ENCODE assay signal across 9 cellular contexts in genomic region chr7:142855756-142856564, GRCh38. TPM values are rescaled to one million over a fixed set of nuclear protein-coding genes. Genes with fewer than 3 reads are reported as not detected.
A peak's percentile ranks its signal among the peaks of the same experiment; 100 is the strongest.
DNase-seq lines count a peak whose midpoint lies in the region; ATAC-seq and TF ChIP-seq lines count a peak whose summit lies in the region.
"Had no signal": no experiment of that assay in that cellular context is flagged by ENCODE, and none has a peak within 500 bp of the region (broad histone marks: within the 10 kb centered on the region; RNA-seq: fewer than 3 reads in every experiment).

No MANE protein-coding gene starts in this region.

- H3K4me1 Mint-ChIP-seq in activated CD8-positive, alpha-beta T cell treated with anti-CD3 and anti-CD28 coated beads, Interleukin-2, amount 10 ng/mL, durations not matched to agents 7 days and 5 days (ENCODE audit: low read depth), result peaks cover 3% of the 10 kb centered on the region

- no peaks in the 10 kb centered on the region for H3K9me3 Mint-ChIP-seq in activated CD8-positive, alpha-beta T cell treated with anti-CD3 and anti-CD28 coated beads, Interleukin-2, amount 10 ng/mL, durations not matched to agents 7 days and 5 days (ENCODE audit: insufficient read depth)

- no peak overlapping the region for H3K27ac Mint-ChIP-seq in activated CD8-positive, alpha-beta T cell treated with anti-CD3 and anti-CD28 coated beads, Interleukin-2, amount 10 ng/mL, durations not matched to agents 7 days and 5 days

- H2AFZ ChIP-seq in GM23248 (peak overlapping the region; percentile 87; the same call in 1 of the 2 replicates), osteoblast (ENCODE audit: low read length) (no peak overlapping the region)

- 17 to 22% methylated on average over 12 of the region's 12 CpGs for WGBS in GM23248 (ENCODE audit: low coverage in 1 of 2, low lambda C conversion rate in 2 of 2, missing lambda C conversion rate in 2 of 2), 2 experiments

- no peaks in the 10 kb centered on the region for H3K36me3 ChIP-seq in GM23248 (ENCODE audit: low read depth)
- H3K36me3 ChIP-seq in osteoblast (ENCODE audit: insufficient read depth, low read length), result no peaks in the 10 kb centered on the region

- no peak overlapping the region for H3K9ac ChIP-seq in GM23248

- POLR2A ChIA-PET in activated CD8-positive, alpha-beta T cell treated with anti-CD3 and anti-CD28 coated beads, Interleukin-2, amount 10 ng/mL, durations not matched to agents 7 days and 5 days (lab: Charles Lee), result interaction anchor here (1.8 kb wide), 1 partner anchor 9 kb away, joined by 6 read pairs; no protein-coding TSS in a partner anchor

- H3K4me2 ChIP-seq in GM23248 (ENCODE audit: unreplicated experiment), result no peak overlapping the region
- H3K4me2 ChIP-seq in osteoblast (ENCODE audit: insufficient read depth, low read length), result no peak overlapping the region

- no peaks in the 10 kb centered on the region for H3K9me2 ChIP-seq in GM23248 (ENCODE audit: insufficient read depth)

- intact Hi-C loops in head of caudate nucleus (cut with DNase I), result loop anchor here (10.0 kb wide), 2 partner anchors 149 to 359 kb away; no protein-coding TSS in a partner anchor

- CTCF ChIA-PET in activated CD8-positive, alpha-beta T cell treated with anti-CD3 and anti-CD28 coated beads, Interleukin-2, amount 10 ng/mL, durations not matched to agents 7 days and 5 days (lab: Charles Lee), result interaction anchor here (1.3 to 3.2 kb wide), 6 partner anchors 17 to 552 kb away, joined by 5 to 32 read pairs (median 8); no protein-coding TSS in a partner anchor

- H3K4me3 Mint-ChIP-seq in activated CD8-positive, alpha-beta T cell treated with anti-CD3 and anti-CD28 coated beads, Interleukin-2, amount 10 ng/mL, durations not matched to agents 7 days and 5 days, result peak overlapping the region; percentile 73

- H3K9me3 ChIP-seq in GM23248 (ENCODE audit: low read depth) (no peaks in the 10 kb centered on the region), osteoblast (ENCODE audit: low read depth, low read length) (no peaks in the 10 kb centered on the region)

- H3K27me3 ChIP-seq in GM23248 (replicated peaks; ENCODE audit: insufficient read depth) (peaks cover 28% of the 10 kb centered on the region), osteoblast (ENCODE audit: insufficient read depth, low read length) (peaks cover 18% of the 10 kb centered on the region)

- in situ Hi-C loops in GM23248 (cut with MboI), result no loop called here

- TF ChIP-seq CTCF in osteoblast (IDR thresholded peaks at IDR 0.05; ENCODE audit: extremely low read depth, low read depth, low read length), result no peak

- no peaks in the 10 kb centered on the region for H3K36me3 Mint-ChIP-seq in activated CD8-positive, alpha-beta T cell treated with anti-CD3 and anti-CD28 coated beads, Interleukin-2, amount 10 ng/mL, durations not matched to agents 7 days and 5 days (ENCODE audit: low read depth)

- H3K27ac ChIP-seq in GM23248 (no peak overlapping the region), osteoblast (ENCODE audit: low read depth, low read length) (no peak overlapping the region)

- DNase-seq in GM23248, result peak; percentile 15
- DNase-seq in activated CD8-positive, alpha-beta T cell treated with anti-CD3 and anti-CD28 coated beads, Interleukin-2, amount 10 ng/mL, durations not matched to agents 7 days and 5 days, result no peak
- DNase-seq in head of caudate nucleus, result peak in 29 of 42 donors; percentile 35 to 79 (median 55)
- DNase-seq in renal cortical epithelial cell (ENCODE audit: low read depth), result peak; percentile 1
- no peak for DNase-seq in osteoblast (ENCODE audit: insufficient read length, low spot score, missing footprints)
- no peak for DNase-seq in NCI-H1092 treated with DMSO at 0.1 percent for 48 hours (lab: John Stamatoyannopoulos, UW)
- no peak for DNase-seq in activated CD4-positive, CD25-positive, alpha-beta regulatory T cell (lab: John Stamatoyannopoulos, UW)

- 0 out of 2 replicates have a peak, but pooled peaks cover 5% of the 10 kb centered on the region for H3F3A ChIP-seq in GM23248 (ENCODE audit: insufficient read depth)

- no peak for ATAC-seq in activated CD8-positive, alpha-beta T cell treated with anti-CD3 and anti-CD28 coated beads, Interleukin-2, amount 10 ng/mL, durations not matched to agents 7 days and 5 days
- ATAC-seq in GM21367 (IDR thresholded peaks at IDR 0.05; ENCODE audit: unreplicated experiment), result no peak

- peaks cover 26% of the 10 kb centered on the region for H3K27me3 Mint-ChIP-seq in activated CD8-positive, alpha-beta T cell treated with anti-CD3 and anti-CD28 coated beads, Interleukin-2, amount 10 ng/mL, durations not matched to agents 7 days and 5 days (ENCODE audit: low read depth)

- H4K20me1 ChIP-seq in GM23248 (ENCODE audit: insufficient read depth) (no peaks in the 10 kb centered on the region), osteoblast (ENCODE audit: insufficient read depth, low read length) (no peaks in the 10 kb centered on the region)

- H3K79me2 ChIP-seq in GM23248 (ENCODE audit: insufficient read depth) (no peaks in the 10 kb centered on the region), osteoblast (ENCODE audit: insufficient read depth, low read length) (no peaks in the 10 kb centered on the region)

- H3K4me1 ChIP-seq in GM23248 (ENCODE audit: insufficient read depth), result 0 out of 2 replicates have a peak, but pooled peaks cover 3% of the 10 kb centered on the region
- peaks cover 8% of the 10 kb centered on the region for H3K4me1 ChIP-seq in osteoblast (ENCODE audit: insufficient read depth, low read length)

- no peak overlapping the region for H3K4me3 ChIP-seq in GM23248
- H3K4me3 ChIP-seq in osteoblast (ENCODE audit: insufficient read depth, low read length), result no peak overlapping the region

RNA-seq across cellular contexts. Expression of gene EPHB6, which starts 1.1 kb away (rescaled TPM):
- 0.11 and 0.13 TPM in 2 replicates for total RNA-seq in GM23248 (2014; rRNA removed; shearing (Covaris generic))
- 0.98 and 1.2 TPM in 2 replicates for polyA plus RNA-seq in GM23248 (2016; fragmentation: Nextera tagmentation; extraction: Ambion mirVana)
- 1 to 10 TPM; 7.0 TPM for total RNA-seq in activated CD8-positive, alpha-beta T cell treated with anti-CD3 and anti-CD28 coated beads, Interleukin-2, amount 10 ng/mL, durations not matched to agents 7 days and 5 days
- total RNA-seq in renal cortical epithelial cell (0.35 and 2.0 TPM in 2 replicates), osteoblast (2.4 and 4.0 TPM in 2 replicates)
- total RNA-seq: RPMI7951 had no signal

RNA-seq across cellular contexts. Expression of gene TRPV6, which starts 29.6 kb away (rescaled TPM):
- total RNA-seq in GM23248 (2014; rRNA removed; shearing (Covaris generic)), result not detected in 2 replicates
- polyA plus RNA-seq in GM23248 (2016; fragmentation: Nextera tagmentation; extraction: Ambion mirVana), result not detected in 2 replicates
- not detected for total RNA-seq in activated CD8-positive, alpha-beta T cell treated with anti-CD3 and anti-CD28 coated beads, Interleukin-2, amount 10 ng/mL, durations not matched to agents 7 days and 5 days
- total RNA-seq in renal cortical epithelial cell, result 0.05 TPM in 1 of 2 replicates, not detected in the other
- not detected in 2 replicates for total RNA-seq in osteoblast
- total RNA-seq: RPMI7951 had no signal

Comparison
In these comparisons a context has a peak if more than half of its experiments do, and no peak if none do; other contexts are left out.
1. DNase-seq: peak in GM23248 (single experiment), head of caudate nucleus (29 of 42) and renal cortical epithelial cell (single experiment); none in activated CD8-positive, alpha-beta T cell treated with anti-CD3 and anti-CD28 coated beads, Interleukin-2, amount 10 ng/mL, durations not matched to agents 7 days and 5 days (single experiment), osteoblast (single experiment), NCI-H1092 treated with DMSO at 0.1 percent for 48 hours (single experiment) and activated CD4-positive, CD25-positive, alpha-beta regulatory T cell (0 of 4).